Comparison of ENCODE assay signal across 8 cellular contexts in the genomic region with DNA sequence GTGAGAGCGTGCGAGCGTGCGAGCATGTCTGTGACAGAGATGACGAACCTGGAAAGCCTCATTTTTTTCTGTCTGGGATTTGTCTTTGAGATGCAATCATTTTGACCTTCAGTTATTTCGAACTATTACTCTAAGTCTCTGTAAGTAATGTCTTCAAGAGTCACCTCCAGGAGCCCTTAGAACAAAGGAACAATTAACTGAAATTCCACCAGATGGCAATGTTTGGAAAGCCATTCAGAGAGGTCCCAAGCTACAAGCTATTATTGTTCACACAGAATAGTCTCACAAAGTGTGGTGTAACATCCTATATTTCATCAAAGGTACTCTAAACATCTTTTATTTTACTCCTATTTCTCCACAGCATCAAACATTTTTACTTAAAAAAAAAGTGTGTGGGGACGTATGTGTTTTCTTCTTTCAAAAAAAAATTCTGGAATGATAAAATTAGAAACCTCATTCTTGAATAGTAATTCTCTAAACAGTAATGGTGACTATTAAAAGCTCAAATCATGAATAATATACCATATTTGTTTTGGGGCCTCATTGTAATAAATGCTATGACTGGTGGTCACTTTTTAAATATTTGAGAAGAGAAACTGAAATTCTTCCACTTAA. TPM values are rescaled to one million over a fixed set of nuclear protein-coding genes. Genes with fewer than 3 reads are reported as not detected.
DNase-seq lines count a peak whose midpoint lies in the region; ATAC-seq and FAIRE-seq lines count a peak whose summit lies in the region.

No MANE protein-coding gene starts in this region.

- in situ Hi-C loops in T47D (cut with HindIII; ENCODE audit: low pct_unique_long_range_greater_than_20kb, low sequenced_read_pairs), result no loop called here

- peak; percentile 50 for ATAC-seq in GM19468 (IDR thresholded peaks at IDR 0.05; ENCODE audit: extremely low read depth, unreplicated experiment)

- peak; percentile 97 for FAIRE-seq in islet of Langerhans (lab: Jason Lieb, UNC)

- peak; percentile 31 for DNase-seq in Daoy (ENCODE audit: low read depth)
- DNase-seq in HK-2 (ENCODE audit: unreplicated experiment), result peak; percentile 1
- peak; percentile 79 for DNase-seq in NCI-H82 (lab: John Stamatoyannopoulos, UW)
- DNase-seq in T47D (ENCODE audit: low read depth in 1 of 2, low spot score in 1 of 2), result peak; percentile 36 to 69
- DNase-seq in stromal cell of bone marrow (ENCODE audit: low read depth), result peak; percentile 60
- DNase-seq in activated CD4-positive, alpha-beta T cell treated with anti-CD3 and anti-CD28 coated beads, Interleukin-2, amount 50 U/mL, for 1 hour, result no peak

RNA-seq across cellular contexts. Expression of gene MAPRE2, which starts 35.1 kb away (rescaled TPM):
- total RNA-seq in Daoy (2014; rRNA removed; shearing (Covaris generic)), result 12.7 and 14.6 TPM in 2 replicates
